Comparison of ENCODE assay signal across 35 cellular contexts in the genomic region with DNA sequence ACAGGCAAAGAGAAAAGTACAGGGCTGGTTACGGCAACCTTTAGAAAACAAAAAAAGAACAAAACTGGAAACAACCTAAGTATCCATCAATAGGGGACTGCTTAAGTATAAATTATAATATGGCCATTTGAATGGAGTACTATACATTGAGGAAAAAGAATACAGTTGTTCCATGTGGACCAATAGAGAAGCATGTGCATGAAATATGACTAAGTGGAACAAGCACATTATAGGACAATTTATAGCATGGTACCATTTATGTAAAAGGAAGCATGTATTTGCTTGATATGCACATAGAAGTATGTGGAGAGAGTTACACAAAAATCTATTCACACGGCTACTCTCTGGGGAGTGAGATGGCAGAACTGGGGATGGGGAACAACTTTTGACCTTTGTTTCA.
"Had no signal": no experiment of that assay in that cellular context is flagged by ENCODE, and none has a peak within 500 bp of the region (broad histone marks: within the 10 kb centered on the region; RNA-seq: fewer than 3 reads in every experiment).

No MANE protein-coding gene starts in this region.

- H3K36me3 ChIP-seq: MG63 had no signal

- H3K9me3 ChIP-seq: MG63 had no signal

- H3K4me3 ChIP-seq: MG63 had no signal

- DNase-seq: Karpas-422, Kasumi-1, MG63, MM.1S, MV-4-11, NCI-H1048, NCI-H1092, NCI-H1092 treated with DMSO at 0.1 percent for 48 hours, NCI-H1105, NCI-H1105 treated with DMSO at 0.1 percent for 48 hours, NCI-H1417, NCI-H1417 treated with DMSO at 0.1 percent for 48 hours, NCI-H1436, NCI-H1436 treated with DMSO at 0.1 percent for 48 hours, NCI-H146, NCI-H1694, NCI-H1694 treated with DMSO at 0.1 percent for 48 hours, NCI-H187, NCI-H187 treated with DMSO at 0.1 percent for 48 hours, NCI-H1930, NCI-H2029, NCI-H2029 treated with DMSO at 0.1 percent for 48 hours, NCI-H2081, NCI-H2081 treated with DMSO at 0.1 percent for 48 hours, NCI-H2107, NCI-H2171, NCI-H2171 treated with DMSO at 0.1 percent for 48 hours, NCI-H2227 treated with DMSO at 0.1 percent for 48 hours, NCI-H226, NCI-H345, NCI-H446, NCI-H446 treated with DMSO at 0.1 percent for 48 hours, NCI-H510A, NCI-H510A treated with DMSO at 0.1 percent for 48 hours, NCI-H524 had no signal
